Comparison of ENCODE assay signal across 11 cellular contexts in the genomic region with DNA sequence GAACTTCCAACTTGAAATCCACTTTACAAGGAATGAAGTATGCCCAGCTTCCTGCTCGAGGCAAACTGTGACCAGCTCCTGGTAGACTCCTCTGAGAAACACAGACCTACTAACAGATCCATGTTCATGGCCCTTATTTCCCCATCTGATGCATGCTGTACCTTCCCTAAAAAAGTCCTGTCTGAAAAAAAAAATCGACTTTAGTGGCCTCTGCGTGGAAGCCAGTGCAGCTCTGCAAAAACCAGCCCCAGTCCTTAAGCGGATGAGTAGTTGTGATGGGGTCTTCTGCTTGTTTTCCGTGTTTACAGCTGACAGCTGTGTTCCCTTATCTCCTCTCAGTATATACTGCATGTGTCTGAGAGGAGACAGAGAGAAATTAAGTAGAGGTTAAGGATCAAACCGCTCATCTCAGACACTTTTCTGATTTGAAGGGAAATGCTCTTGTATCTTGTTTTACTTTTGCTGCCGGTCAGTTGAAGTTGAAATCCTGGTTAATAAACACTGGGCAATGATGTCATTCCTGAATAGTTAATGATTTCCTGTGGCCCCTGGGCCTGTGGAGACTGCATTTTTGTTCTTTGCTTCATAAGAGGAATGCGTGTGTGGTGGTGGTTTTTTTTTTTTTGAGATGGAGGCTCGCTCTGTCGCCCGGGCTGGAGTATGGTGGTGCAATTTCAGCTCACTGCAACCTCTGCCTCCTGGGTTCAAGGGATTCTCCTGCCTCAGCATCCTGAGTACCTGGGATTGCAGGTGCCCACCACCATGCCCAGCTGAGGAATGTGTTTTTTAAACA.
DNase-seq lines count a peak whose midpoint lies in the region; ATAC-seq, FAIRE-seq and TF ChIP-seq lines count a peak whose summit lies in the region.
"Had no signal": no experiment of that assay in that cellular context is flagged by ENCODE, and none has a peak within 500 bp of the region (broad histone marks: within the 10 kb centered on the region; RNA-seq: fewer than 3 reads in every experiment).

No MANE protein-coding gene starts in this region.

- POLR2A ChIA-PET in HepG2 (lab: Yijun Ruan, JAX), result no interaction called here

- no peak for TF ChIP-seq RAD21 in HepG2 (CRISPR knock-in tag; IDR thresholded peaks at IDR 0.05)

- H3K27me3 ChIP-seq in bronchial epithelial cell (ENCODE audit: control insufficient read depth, insufficient read depth, low read length) (no peaks in the 10 kb centered on the region), HepG2 (ENCODE audit: control insufficient read depth in 1 of 2, insufficient read depth in 2 of 2, low read length in 2 of 2) (no peaks in the 10 kb centered on the region), upper lobe of right lung (no peaks in the 10 kb centered on the region), tibial nerve (no peaks in the 10 kb centered on the region)

- H3K79me2 ChIP-seq in HepG2 (ENCODE audit: insufficient read depth, low read length), result no peaks in the 10 kb centered on the region

- H3K27ac ChIP-seq in HepG2 (ENCODE audit: extremely low read length, insufficient read depth, low read length) (peak overlapping the region; percentile 62), upper lobe of right lung (peak overlapping the region; percentile 19), tibial nerve (peak overlapping the region in 2 of 4 donors; percentile 65 to 79)

- peak overlapping the region; percentile 81 for H2AFZ ChIP-seq in HepG2 (ENCODE audit: low read length)

- peak overlapping the region; percentile 72 for H3K4me2 ChIP-seq in HepG2 (ENCODE audit: low read depth, low read length)

- 11% methylated on average over 11 of the region's 11 CpGs for WGBS in HepG2 (ENCODE audit: low lambda C conversion rate)
- 15 to 20% methylated on average over 11 of the region's 11 CpGs for WGBS in tibial nerve, 2 donors

- no peak for TF ChIP-seq POLR2A in HepG2 (IDR thresholded peaks at IDR 0.05; ENCODE audit: insufficient read depth in 1 of 2, low read depth in 2 of 2, low read length in 2 of 2)
- no peak for TF ChIP-seq POLR2A in tibial nerve (IDR thresholded peaks at IDR 0.05)

- TF ChIP-seq CTCF in bronchial epithelial cell (IDR thresholded peaks at IDR 0.05; ENCODE audit: insufficient read depth, low read length, severe bottlenecking) (no peak), HepG2 (CRISPR knock-in tag; IDR thresholded peaks at IDR 0.05) (no peak), upper lobe of right lung (IDR thresholded peaks at IDR 0.05) (no peak), tibial nerve (IDR thresholded peaks at IDR 0.05) (no peak)

- H3K9ac ChIP-seq in HepG2 (ENCODE audit: insufficient read depth, low read depth, low read length), result peak overlapping the region; percentile 60

- H3K36me3 ChIP-seq in bronchial epithelial cell (ENCODE audit: control insufficient read depth, insufficient read depth, low read length) (peaks cover 16% of the 10 kb centered on the region), HepG2 (replicated peaks in 1 of 2; ENCODE audit: control insufficient read depth in 1 of 2, insufficient read depth in 2 of 2, low read length in 2 of 2) (peaks cover 6 to 26% of the 10 kb centered on the region in 2 experiments; a peak in 4 of 5 replicates), upper lobe of right lung (peaks cover 30% of the 10 kb centered on the region), tibial nerve (peaks cover 0 to 32% (median 0%) of the 10 kb centered on the region in 3 donors)

- in situ Hi-C loops in HepG2 (cut with HindIII; ENCODE audit: extremely low pct_ligation_motif_present, low pct_unique_long_range_greater_than_20kb), result no loop called here

- FAIRE-seq in bronchial epithelial cell (lab: Jason Lieb, UNC) (no peak), HepG2 (lab: Jason Lieb, UNC) (peak; percentile 83)

- BruUV-seq in HepG2 (replicated peaks; lab: Mats Ljungman, UMichigan), result TSS peak; percentile 99

- H4K20me1 ChIP-seq in HepG2 (ENCODE audit: insufficient read depth, low read length), result no peaks in the 10 kb centered on the region

- TF ChIP-seq EP300 in HepG2 (IDR thresholded peaks at IDR 0.05; ENCODE audit: low read depth in 2 of 2, low read length in 2 of 2), result 0 out of 4 replicates have a peak, but pooled peaks of 1 of the 2 experiments have one; percentile 9
- TF ChIP-seq EP300 in HepG2 (CRISPR knock-in tag; IDR thresholded peaks at IDR 0.05; ENCODE audit: borderline replicate concordance), result no peak
- TF ChIP-seq EP300 in tibial nerve (IDR thresholded peaks at IDR 0.05), result no peak

- ATAC-seq in HepG2 (peak; percentile 97), upper lobe of right lung (peak; percentile 78), GM21381 (IDR thresholded peaks at IDR 0.05; ENCODE audit: unreplicated experiment) (no peak)
- ATAC-seq: activated CD4-positive, CD25-positive, alpha-beta regulatory T cell treated with anti-CD3 and anti-CD28 coated beads, Interleukin-2, amount 50 U/mL, for 24 hours; natural killer cell; stimulated activated naive CD8-positive, alpha-beta T cell treated with anti-CD3 and anti-CD28 coated beads, Interleukin-15, amount 100 ng/mL, for 72 hours had no signal

- intact Hi-C loops in HepG2 (cut with micrococcal nuclease; ENCODE audit: unreplicated experiment), result no loop called here
- intact Hi-C loops in upper lobe of right lung (cut with DNase I), result no loop called here

- CTCF ChIA-PET in HepG2 (lab: Yijun Ruan, JAX; ENCODE audit: low intra/inter-chr PET ratio, low total read pairs), result no interaction called here

- peaks cover 42% of the 10 kb centered on the region for H3K4me1 ChIP-seq in HepG2 (ENCODE audit: insufficient read depth, low read length)
- H3K4me1 ChIP-seq in upper lobe of right lung, result peaks cover 15% of the 10 kb centered on the region
- peaks cover 0 to 37% (median 0%) of the 10 kb centered on the region in 4 donors for H3K4me1 ChIP-seq in tibial nerve

- no peak overlapping the region for H3K4me3 ChIP-seq in bronchial epithelial cell (ENCODE audit: low read depth, low read length)
- H3K4me3 ChIP-seq in HepG2 (replicated peaks in 1 of 3; ENCODE audit: insufficient read depth in 1 of 3, low read depth in 2 of 3, low read length in 3 of 3), result peak overlapping the region; percentile 7 to 47 (median 22); a peak in 4 of 6 replicates
- no peak overlapping the region for H3K4me3 ChIP-seq in upper lobe of right lung
- H3K4me3 ChIP-seq in tibial nerve, result no peak overlapping the region

- DNase-seq in HS-27A (ENCODE audit: low read depth) (peak; percentile 49), bronchial epithelial cell (ENCODE audit: low read depth) (peak; percentile 77), HepG2 (ENCODE audit: low spot score) (peak; percentile 90), upper lobe of right lung (no peak), SHP77 (lab: John Stamatoyannopoulos, UW) (no peak), tibial nerve (ENCODE audit: low spot score in 2 of 2) (no peak)
- DNase-seq: natural killer cell; NCI-H446; stimulated activated naive CD8-positive, alpha-beta T cell treated with anti-CD3 and anti-CD28 coated beads, Interleukin-15, amount 100 ng/mL, for 72 hours had no signal

- no peaks in the 10 kb centered on the region for H3K9me3 ChIP-seq in HepG2 (ENCODE audit: low read length)
- H3K9me3 ChIP-seq in upper lobe of right lung, result no peaks in the 10 kb centered on the region
- no peaks in the 10 kb centered on the region for H3K9me3 ChIP-seq in tibial nerve

TF ChIP-seq in HepG2, 621 proteins besides CTCF, POLR2A, EP300 and RAD21 (continues in another document):
- TF ChIP-seq ARID3A (IDR thresholded peaks at IDR 0.05; ENCODE audit: low read depth, low read length), result peak; percentile 68
- no peak for TF ChIP-seq ZMAT5 (CRISPR knock-in tag; IDR thresholded peaks at IDR 0.05; ENCODE audit: borderline replicate concordance, low read depth)
- peak; percentile 51; the same call in 1 of the 2 replicates for TF ChIP-seq HOXA3 (CRISPR knock-in tag; IDR thresholded peaks at IDR 0.05)
- TF ChIP-seq, protein P1, sequence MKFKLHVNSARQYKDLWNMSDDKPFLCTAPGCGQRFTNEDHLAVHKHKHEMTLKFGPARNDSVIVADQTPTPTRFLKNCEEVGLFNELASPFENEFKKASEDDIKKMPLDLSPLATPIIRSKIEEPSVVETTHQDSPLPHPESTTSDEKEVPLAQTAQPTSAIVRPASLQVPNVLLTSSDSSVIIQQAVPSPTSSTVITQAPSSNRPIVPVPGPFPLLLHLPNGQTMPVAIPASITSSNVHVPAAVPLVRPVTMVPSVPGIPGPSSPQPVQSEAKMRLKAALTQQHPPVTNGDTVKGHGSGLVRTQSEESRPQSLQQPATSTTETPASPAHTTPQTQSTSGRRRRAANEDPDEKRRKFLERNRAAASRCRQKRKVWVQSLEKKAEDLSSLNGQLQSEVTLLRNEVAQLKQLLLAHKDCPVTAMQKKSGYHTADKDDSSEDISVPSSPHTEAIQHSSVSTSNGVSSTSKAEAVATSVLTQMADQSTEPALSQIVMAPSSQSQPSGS (CRISPR knock-in tag; IDR thresholded peaks at IDR 0.05), result peak; percentile 96
- TF ChIP-seq, protein P2, sequence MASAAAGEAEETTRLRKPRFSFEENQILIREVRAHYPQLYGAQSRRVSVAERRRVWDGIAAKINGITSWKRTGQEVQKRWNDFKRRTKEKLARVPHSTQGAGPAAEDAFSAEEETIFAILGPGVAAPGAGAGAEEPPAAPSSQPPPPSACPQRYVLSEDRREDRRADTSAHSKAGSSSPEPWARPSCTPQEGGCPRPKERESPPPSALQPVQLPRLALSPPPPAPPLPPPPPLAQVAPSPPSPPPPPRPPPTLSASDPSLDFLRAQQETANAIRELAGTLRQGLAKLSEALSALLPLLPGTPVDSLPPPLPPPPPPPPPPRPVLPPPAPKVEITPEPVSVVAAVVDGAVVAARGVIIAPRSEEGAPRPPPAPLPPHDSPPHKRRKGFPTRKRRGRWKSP (CRISPR knock-in tag; IDR thresholded peaks at IDR 0.05), result 0 out of 2 replicates have a peak, but pooled peaks have one; percentile 21
- TF ChIP-seq CREM (IDR thresholded peaks at IDR 0.05), result 0 out of 2 replicates have a peak, but pooled peaks have one; percentile 19
- no peak for TF ChIP-seq CREM (CRISPR knock-in tag; IDR thresholded peaks at IDR 0.05)

Comparison
In these comparisons a context has a peak if more than half of its experiments do, and no peak if none do; other contexts are left out.
1. DNase-seq: peak in HS-27A (single experiment), bronchial epithelial cell (single experiment) and HepG2 (single experiment); none in upper lobe of right lung (single experiment), SHP77 (0 of 2) and tibial nerve (0 of 2).
2. H3K4me3 ChIP-seq: peak in HepG2 (3 of 3); none in bronchial epithelial cell (single experiment), upper lobe of right lung (single experiment) and tibial nerve (0 of 4).